Comparison of ENCODE assay signal across 13 cellular contexts in the genomic region with DNA sequence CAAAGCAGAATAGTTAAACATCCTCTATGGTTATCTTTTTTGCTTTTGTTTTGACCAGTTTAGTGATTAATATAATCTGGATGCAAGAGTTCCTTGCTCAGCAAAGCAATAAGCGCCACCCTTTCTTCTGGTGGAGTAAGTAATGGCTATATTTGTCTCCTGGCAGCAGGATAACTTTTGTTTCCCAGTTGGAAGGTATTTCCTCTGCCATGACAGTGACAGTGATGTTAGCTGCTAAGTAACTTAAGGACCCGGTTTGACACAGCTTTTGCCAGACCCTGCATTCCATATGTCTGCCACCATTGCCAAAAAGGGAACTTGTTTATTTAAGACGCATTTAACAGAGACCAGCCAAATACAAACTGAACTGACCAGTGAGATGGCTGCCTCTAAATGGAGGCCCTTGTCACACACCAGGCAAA.
A peak's percentile ranks its signal among the peaks of the same experiment; 100 is the strongest.
DNase-seq lines count a peak whose midpoint lies in the region; ATAC-seq and TF ChIP-seq lines count a peak whose summit lies in the region.
"Had no signal": no experiment of that assay in that cellular context is flagged by ENCODE, and none has a peak within 500 bp of the region (broad histone marks: within the 10 kb centered on the region; RNA-seq: fewer than 3 reads in every experiment).

No MANE protein-coding gene starts in this region.

- H3K27ac ChIP-seq in AG04450 (ENCODE audit: low read depth, low read length) (no peak overlapping the region), muscle layer of colon (ENCODE audit: low read depth, low read length) (peak overlapping the region; percentile 10), ovary (no peak overlapping the region)
- H3K27ac ChIP-seq: neutrophil had no signal

- H3K9me3 ChIP-seq in AG04450 (ENCODE audit: control insufficient read depth, insufficient read depth, low read length), result no peaks in the 10 kb centered on the region
- no peaks in the 10 kb centered on the region for H3K9me3 ChIP-seq in muscle layer of colon (ENCODE audit: low read length)
- no peaks in the 10 kb centered on the region for H3K9me3 ChIP-seq in ovary
- no peaks in the 10 kb centered on the region for H3K9me3 ChIP-seq in HAP-1
- H3K9me3 ChIP-seq: neutrophil had no signal

- in situ Hi-C loops in HAP-1 (cut with MboI; ENCODE audit: low sequenced_read_pairs), result no loop called here

- no peak overlapping the region for H3K4me3 ChIP-seq in AG04450 (ENCODE audit: low read depth, low read length)
- H3K4me3 ChIP-seq in muscle layer of colon (ENCODE audit: low read depth in 1 of 2, low read length in 2 of 2), result no peak overlapping the region
- no peak overlapping the region for H3K4me3 ChIP-seq in ovary
- H3K4me3 ChIP-seq in HAP-1, result no peak overlapping the region

- 18 to 21% (median 20%) methylated on average over 3 of the region's 3 CpGs for WGBS in ovary, 3 donors

- POLR2A ChIA-PET in AG04450 (lab: Yijun Ruan, JAX), result no interaction called here
- POLR2A ChIA-PET in WTC11 (lab: Charles Lee), result no interaction called here

- H3K9me3 Mint-ChIP-seq in WTC11, result no peaks in the 10 kb centered on the region; the same call in 1 of the 2 replicates
- H3K9me3 Mint-ChIP-seq in activated naive CD4-positive, alpha-beta T cell treated with anti-CD3 and anti-CD28 coated beads for 36 hours, result no peaks in the 10 kb centered on the region
- H3K9me3 Mint-ChIP-seq: activated CD4-positive, alpha-beta T cell treated with anti-CD3 and anti-CD28 coated beads, Interleukin-2, amount 10 ng/mL, durations not matched to agents 7 days and 5 days; activated T-cell treated with anti-CD3 and anti-CD28 coated beads, Interleukin-2, amount 50 U/mL, for 72 hours had no signal

- peak overlapping the region; percentile 88 for H3K27ac Mint-ChIP-seq in WTC11
- H3K27ac Mint-ChIP-seq in activated naive CD4-positive, alpha-beta T cell treated with anti-CD3 and anti-CD28 coated beads for 36 hours, result no peak overlapping the region
- H3K27ac Mint-ChIP-seq: activated CD4-positive, alpha-beta T cell treated with anti-CD3 and anti-CD28 coated beads, Interleukin-2, amount 10 ng/mL, durations not matched to agents 7 days and 5 days; activated T-cell treated with anti-CD3 and anti-CD28 coated beads, Interleukin-2, amount 50 U/mL, for 72 hours had no signal

- H3K27me3 ChIP-seq in AG04450 (ENCODE audit: control insufficient read depth, insufficient read depth, low read length), result no peaks in the 10 kb centered on the region
- no peaks in the 10 kb centered on the region for H3K27me3 ChIP-seq in muscle layer of colon (ENCODE audit: control insufficient read depth in 1 of 2, insufficient read depth in 2 of 2, low read length in 2 of 2)
- no peaks in the 10 kb centered on the region for H3K27me3 ChIP-seq in ovary
- H3K27me3 ChIP-seq in HAP-1 (ENCODE audit: low read depth), result no peaks in the 10 kb centered on the region
- H3K27me3 ChIP-seq: neutrophil had no signal

- ATAC-seq in WTC11, result peak; percentile 56
- peak; percentile 88 for ATAC-seq in Right ventricle myocardium superior (ENCODE audit: poor library complexity)
- no peak for ATAC-seq in GM18520 (IDR thresholded peaks at IDR 0.05; ENCODE audit: unreplicated experiment)
- ATAC-seq: activated T-cell treated with anti-CD3 and anti-CD28 coated beads, Interleukin-2, amount 50 U/mL, for 72 hours had no signal

- H3K36me3 Mint-ChIP-seq in WTC11, result peaks cover 15% of the 10 kb centered on the region
- no peaks in the 10 kb centered on the region for H3K36me3 Mint-ChIP-seq in activated naive CD4-positive, alpha-beta T cell treated with anti-CD3 and anti-CD28 coated beads for 36 hours (ENCODE audit: low read depth)

- CTCF ChIA-PET in AG04450 (lab: Charles Lee), result interaction anchor here (1.2 kb wide), 1 partner anchor 27 kb away, joined by 4 read pairs; no protein-coding TSS in a partner anchor
- CTCF ChIA-PET in WTC11 (lab: Charles Lee), result no interaction called here
- CTCF ChIA-PET in activated naive CD4-positive, alpha-beta T cell treated with anti-CD3 and anti-CD28 coated beads for 36 hours (lab: Charles Lee), result no interaction called here

- no peak overlapping the region for H3K9ac ChIP-seq in muscle layer of colon (ENCODE audit: low read length)

- intact Hi-C loops in Right ventricle myocardium superior (cut with DNase I) (no loop called here), ovary (cut with DNase I) (no loop called here)
- intact Hi-C loops in activated naive CD4-positive, alpha-beta T cell treated with anti-CD3 and anti-CD28 coated beads for 36 hours (cut with micrococcal nuclease), result no loop called here

- no peaks in the 10 kb centered on the region for H3K27me3 Mint-ChIP-seq in WTC11 (ENCODE audit: low read depth)
- no peaks in the 10 kb centered on the region for H3K27me3 Mint-ChIP-seq in activated naive CD4-positive, alpha-beta T cell treated with anti-CD3 and anti-CD28 coated beads for 36 hours (ENCODE audit: low read depth)
- H3K27me3 Mint-ChIP-seq: activated CD4-positive, alpha-beta T cell treated with anti-CD3 and anti-CD28 coated beads, Interleukin-2, amount 10 ng/mL, durations not matched to agents 7 days and 5 days had no signal

- DNase-seq in AG04450 (ENCODE audit: low read depth, low spot score) (no peak), WTC11 (ENCODE audit: low spot score) (no peak), Right ventricle myocardium superior (no peak), ovary (no peak), HAP-1 (ENCODE audit: low spot score in 2 of 2) (no peak)
- DNase-seq in activated naive CD4-positive, alpha-beta T cell treated with anti-CD3 and anti-CD28 coated beads for 36 hours, result no peak
- DNase-seq: activated CD4-positive, alpha-beta T cell treated with anti-CD3 and anti-CD28 coated beads, Interleukin-2, amount 10 ng/mL, durations not matched to agents 7 days and 5 days; activated T-cell treated with anti-CD3 and anti-CD28 coated beads, Interleukin-2, amount 50 U/mL, for 72 hours; amniotic stem cell; kidney glomerular epithelial cell had no signal

- H3K4me1 ChIP-seq in muscle layer of colon (ENCODE audit: insufficient read depth, low read length), result peaks cover 12% of the 10 kb centered on the region
- H3K4me1 ChIP-seq in ovary (ENCODE audit: insufficient read depth), result peaks cover 2% of the 10 kb centered on the region
- H3K4me1 ChIP-seq in HAP-1, result no peaks in the 10 kb centered on the region

- TF ChIP-seq EP300 in ovary (IDR thresholded peaks at IDR 0.05), result no peak

- peaks cover 22% of the 10 kb centered on the region for H3K4me1 Mint-ChIP-seq in WTC11
- H3K4me1 Mint-ChIP-seq in activated naive CD4-positive, alpha-beta T cell treated with anti-CD3 and anti-CD28 coated beads for 36 hours (ENCODE audit: low read depth), result peaks cover 1% of the 10 kb centered on the region
- H3K4me1 Mint-ChIP-seq: activated CD4-positive, alpha-beta T cell treated with anti-CD3 and anti-CD28 coated beads, Interleukin-2, amount 10 ng/mL, durations not matched to agents 7 days and 5 days had no signal

- H3K36me3 ChIP-seq in muscle layer of colon (ENCODE audit: insufficient read depth, low read length), result no peaks in the 10 kb centered on the region
- H3K36me3 ChIP-seq in ovary, result no peaks in the 10 kb centered on the region
- no peaks in the 10 kb centered on the region; the same call in 1 of the 2 replicates for H3K36me3 ChIP-seq in HAP-1 (replicated peaks)
- H3K36me3 ChIP-seq: neutrophil had no signal

- TF ChIP-seq POLR2A in ovary (IDR thresholded peaks at IDR 0.05), result no peak

- 0 out of 2 replicates have a peak, but pooled peaks have one; percentile 25 for TF ChIP-seq CTCF in AG04450 (IDR thresholded peaks at IDR 0.05; ENCODE audit: low read depth, low read length)
- TF ChIP-seq CTCF in WTC11 (IDR thresholded peaks at IDR 0.05), result no peak
- TF ChIP-seq CTCF in ovary (IDR thresholded peaks at IDR 0.05), result no peak

- no peak overlapping the region for H3K4me3 Mint-ChIP-seq in WTC11
- no peak overlapping the region for H3K4me3 Mint-ChIP-seq in activated naive CD4-positive, alpha-beta T cell treated with anti-CD3 and anti-CD28 coated beads for 36 hours
- H3K4me3 Mint-ChIP-seq: activated CD4-positive, alpha-beta T cell treated with anti-CD3 and anti-CD28 coated beads, Interleukin-2, amount 10 ng/mL, durations not matched to agents 7 days and 5 days; activated T-cell treated with anti-CD3 and anti-CD28 coated beads, Interleukin-2, amount 50 U/mL, for 72 hours had no signal

TF ChIP-seq in WTC11, 78 proteins besides CTCF, POLR2A, EP300 and RAD21:
- TF ChIP-seq, protein P1, sequence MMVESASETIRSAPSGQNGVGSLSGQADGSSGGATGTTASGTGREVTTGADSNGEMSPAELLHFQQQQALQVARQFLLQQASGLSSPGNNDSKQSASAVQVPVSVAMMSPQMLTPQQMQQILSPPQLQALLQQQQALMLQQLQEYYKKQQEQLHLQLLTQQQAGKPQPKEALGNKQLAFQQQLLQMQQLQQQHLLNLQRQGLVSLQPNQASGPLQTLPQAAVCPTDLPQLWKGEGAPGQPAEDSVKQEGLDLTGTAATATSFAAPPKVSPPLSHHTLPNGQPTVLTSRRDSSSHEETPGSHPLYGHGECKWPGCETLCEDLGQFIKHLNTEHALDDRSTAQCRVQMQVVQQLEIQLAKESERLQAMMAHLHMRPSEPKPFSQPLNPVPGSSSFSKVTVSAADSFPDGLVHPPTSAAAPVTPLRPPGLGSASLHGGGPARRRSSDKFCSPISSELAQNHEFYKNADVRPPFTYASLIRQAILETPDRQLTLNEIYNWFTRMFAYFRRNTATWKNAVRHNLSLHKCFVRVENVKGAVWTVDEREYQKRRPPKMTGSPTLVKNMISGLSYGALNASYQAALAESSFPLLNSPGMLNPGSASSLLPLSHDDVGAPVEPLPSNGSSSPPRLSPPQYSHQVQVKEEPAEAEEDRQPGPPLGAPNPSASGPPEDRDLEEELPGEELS (CRISPR knock-in tag; IDR thresholded peaks at IDR 0.05), result no peak
- TF ChIP-seq ETV6 (CRISPR knock-in tag; IDR thresholded peaks at IDR 0.05) (no peak), SOX15 (CRISPR knock-in tag; IDR thresholded peaks at IDR 0.05) (no peak), MXD4 (CRISPR knock-in tag; IDR thresholded peaks at IDR 0.05; ENCODE audit: borderline replicate concordance) (no peak), ZNF671 (CRISPR knock-in tag; IDR thresholded peaks at IDR 0.05) (no peak), FOXK1 (CRISPR knock-in tag; IDR thresholded peaks at IDR 0.05) (no peak)
- TF ChIP-seq, protein P2, sequence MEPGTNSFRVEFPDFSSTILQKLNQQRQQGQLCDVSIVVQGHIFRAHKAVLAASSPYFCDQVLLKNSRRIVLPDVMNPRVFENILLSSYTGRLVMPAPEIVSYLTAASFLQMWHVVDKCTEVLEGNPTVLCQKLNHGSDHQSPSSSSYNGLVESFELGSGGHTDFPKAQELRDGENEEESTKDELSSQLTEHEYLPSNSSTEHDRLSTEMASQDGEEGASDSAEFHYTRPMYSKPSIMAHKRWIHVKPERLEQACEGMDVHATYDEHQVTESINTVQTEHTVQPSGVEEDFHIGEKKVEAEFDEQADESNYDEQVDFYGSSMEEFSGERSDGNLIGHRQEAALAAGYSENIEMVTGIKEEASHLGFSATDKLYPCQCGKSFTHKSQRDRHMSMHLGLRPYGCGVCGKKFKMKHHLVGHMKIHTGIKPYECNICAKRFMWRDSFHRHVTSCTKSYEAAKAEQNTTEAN (CRISPR knock-in tag; IDR thresholded peaks at IDR 0.05), result no peak
